Comparison of ENCODE assay signal across 1 cellular context in genomic region chr2:24870440-24870839, GRCh38.
TF ChIP-seq lines count a peak whose summit lies in the region.

No MANE protein-coding gene starts in this region.

TF ChIP-seq in IMR-90, 13 proteins besides CTCF, POLR2A, EP300 and RAD21:
- TF ChIP-seq MXI1 (IDR thresholded peaks at IDR 0.05; ENCODE audit: borderline replicate concordance, low read depth, low read length) (no peak), SMC3 (IDR thresholded peaks at IDR 0.05; ENCODE audit: low read depth, low read length) (no peak), CHD1 (IDR thresholded peaks at IDR 0.05; ENCODE audit: low read depth, low read length) (no peak), RFX5 (IDR thresholded peaks at IDR 0.05; ENCODE audit: low read depth, low read length) (no peak), MAFK (IDR thresholded peaks at IDR 0.05; ENCODE audit: low read depth, low read length) (no peak), MAZ (IDR thresholded peaks at IDR 0.05; ENCODE audit: borderline replicate concordance, low read depth, low read length) (no peak), BHLHE40 (IDR thresholded peaks at IDR 0.05; ENCODE audit: low read depth, low read length) (no peak), NFE2L2 (IDR thresholded peaks at IDR 0.05; ENCODE audit: low read depth, low read length) (no peak), USF2 (IDR thresholded peaks at IDR 0.05; ENCODE audit: low read depth, low read length) (no peak), ELK1 (IDR thresholded peaks at IDR 0.05; ENCODE audit: borderline replicate concordance, low read depth, low read length) (no peak), CEBPB (IDR thresholded peaks at IDR 0.05; ENCODE audit: low read depth, low read length) (no peak), FOS (IDR thresholded peaks at IDR 0.05; ENCODE audit: low read depth, low read length) (no peak), RCOR1 (IDR thresholded peaks at IDR 0.05; ENCODE audit: insufficient replicate concordance, low read length) (no peak)
